20 cellular contexts compared by ENCODE assay signal in genomic region chrX:153580700-153581386, GRCh38. TPM values are rescaled to one million over a fixed set of nuclear protein-coding genes. Genes with fewer than 3 reads are reported as not detected.
DNase-seq lines count a peak whose midpoint lies in the region; ATAC-seq, FAIRE-seq and TF ChIP-seq lines count a peak whose summit lies in the region.
"Had no signal": no experiment of that assay in that cellular context is flagged by ENCODE, and none has a peak within 500 bp of the region (broad histone marks: within the 10 kb centered on the region; RNA-seq: fewer than 3 reads in every experiment).

No MANE protein-coding gene starts in this region.

- DNase-seq in activated naive CD4-positive, alpha-beta T cell treated with anti-CD3 and anti-CD28 coated beads for 36 hours: peak; percentile 8
- DNase-seq in activated naive CD4-positive, alpha-beta T cell treated with anti-CD3 and anti-CD28 coated beads, Interleukin-2, amount 50 U/mL, for 72 hours (ENCODE audit: low spot score in 2 of 2): no peak
- peak; percentile 71 for DNase-seq in HuH-7 (ENCODE audit: low spot score)
- no peak for DNase-seq in astrocyte (ENCODE audit: low read depth)
- DNase-seq in neural progenitor cell (ENCODE audit: low spot score): peak; percentile 33
- DNase-seq in activated CD4-positive, alpha-beta memory T cell treated with anti-CD3 and anti-CD28 coated beads, Interleukin-2, amount 10 ng/mL, durations not matched to agents 7 days and 5 days: no peak
- no peak for DNase-seq in osteocyte (ENCODE audit: extremely low spot score, unreplicated experiment)
- DNase-seq: activated CD4-positive, CD25-positive, alpha-beta regulatory T cell treated with anti-CD3 and anti-CD28 coated beads, Interleukin-2, amount 50 U/mL, for 72 hours; AML-193; effector memory CD8-positive, alpha-beta T cell; left cardiac atrium; naive B cell; NCI-H187; stimulated activated CD4-positive, alpha-beta T cell treated with anti-CD3 and anti-CD28 coated beads, Interleukin-2, amount 100 ng/mL, for 48 hours; stimulated activated naive B cell treated with anti-CD40 and anti-IgM and Interleukin-4, amounts not matched to agents 10 μg/mL and 1 μg/mL and 100 μg/mL, for 72 hours had no signal

- H3K4me1 Mint-ChIP-seq in activated naive CD4-positive, alpha-beta T cell treated with anti-CD3 and anti-CD28 coated beads for 36 hours (ENCODE audit: low read depth): peaks cover 21% of the 10 kb centered on the region
- H3K4me1 Mint-ChIP-seq in astrocyte (ENCODE audit: low read depth, unreplicated experiment) (no peaks in the 10 kb centered on the region), neural progenitor cell (peaks cover 25% of the 10 kb centered on the region), osteocyte (ENCODE audit: unreplicated experiment) (peaks cover 9% of the 10 kb centered on the region)
- peaks cover 17% of the 10 kb centered on the region for H3K4me1 Mint-ChIP-seq in activated CD4-positive, alpha-beta memory T cell treated with anti-CD3 and anti-CD28 coated beads, Interleukin-2, amount 10 ng/mL, durations not matched to agents 7 days and 5 days

- no peaks in the 10 kb centered on the region for H3K36me3 ChIP-seq in astrocyte (ENCODE audit: insufficient read depth, low read length)
- no peaks in the 10 kb centered on the region for H3K36me3 ChIP-seq in neural progenitor cell
- no peaks in the 10 kb centered on the region for H3K36me3 ChIP-seq in gastroesophageal sphincter
- H3K36me3 ChIP-seq: ascending aorta, HAP-1 had no signal

- POLR2A ChIA-PET in activated CD4-positive, alpha-beta memory T cell treated with anti-CD3 and anti-CD28 coated beads, Interleukin-2, amount 10 ng/mL, durations not matched to agents 7 days and 5 days (lab: Charles Lee): interaction anchor here (0.6 kb wide), 1 partner anchor 88 kb away, joined by 3 read pairs; no protein-coding TSS in a partner anchor

- H3K4me3 Mint-ChIP-seq in activated naive CD4-positive, alpha-beta T cell treated with anti-CD3 and anti-CD28 coated beads for 36 hours: no peak overlapping the region
- H3K4me3 Mint-ChIP-seq in astrocyte (ENCODE audit: unreplicated experiment) (no peak overlapping the region), neural progenitor cell (no peak overlapping the region), osteocyte (ENCODE audit: unreplicated experiment) (no peak overlapping the region)
- no peak overlapping the region for H3K4me3 Mint-ChIP-seq in activated CD4-positive, alpha-beta memory T cell treated with anti-CD3 and anti-CD28 coated beads, Interleukin-2, amount 10 ng/mL, durations not matched to agents 7 days and 5 days
- H3K4me3 Mint-ChIP-seq: activated T-helper 1 cell treated with anti-CD3 and anti-CD28 coated beads, Interleukin-12 subunit alpha, Interleukin-12 subunit beta, Interleukin-2, Interleukin-4 antibody, amounts not matched to agents 30 ng/mL and 10 ng/mL and 1 ng/mL, durations not matched to agents 14 hours and 24 hours and 36 hours; effector memory CD8-positive, alpha-beta T cell; naive B cell; stimulated activated naive B cell treated with anti-CD40 and anti-IgM and Interleukin-4, amounts not matched to agents 10 μg/mL and 1 μg/mL and 100 μg/mL, for 72 hours had no signal

- no peaks in the 10 kb centered on the region for H3K27me3 Mint-ChIP-seq in activated naive CD4-positive, alpha-beta T cell treated with anti-CD3 and anti-CD28 coated beads for 36 hours (ENCODE audit: low read depth)
- peaks cover 14% of the 10 kb centered on the region for H3K27me3 Mint-ChIP-seq in astrocyte (ENCODE audit: low read depth, unreplicated experiment)
- peaks cover 2% of the 10 kb centered on the region for H3K27me3 Mint-ChIP-seq in neural progenitor cell (ENCODE audit: insufficient read depth, low read depth)
- H3K27me3 Mint-ChIP-seq in activated CD4-positive, alpha-beta memory T cell treated with anti-CD3 and anti-CD28 coated beads, Interleukin-2, amount 10 ng/mL, durations not matched to agents 7 days and 5 days: no peaks in the 10 kb centered on the region
- H3K27me3 Mint-ChIP-seq in osteocyte (ENCODE audit: unreplicated experiment): no peaks in the 10 kb centered on the region
- H3K27me3 Mint-ChIP-seq: effector memory CD8-positive, alpha-beta T cell; stimulated activated naive B cell treated with anti-CD40 and anti-IgM and Interleukin-4, amounts not matched to agents 10 μg/mL and 1 μg/mL and 100 μg/mL, for 72 hours had no signal

- H3K79me2 ChIP-seq in astrocyte (ENCODE audit: insufficient read depth, low read length) (no peaks in the 10 kb centered on the region), neural progenitor cell (ENCODE audit: low read depth) (no peaks in the 10 kb centered on the region)

- no peaks in the 10 kb centered on the region for H3K27me3 ChIP-seq in astrocyte (ENCODE audit: insufficient read depth, low read length)
- H3K27me3 ChIP-seq in neural progenitor cell: no peaks in the 10 kb centered on the region
- H3K27me3 ChIP-seq in gastroesophageal sphincter: no peaks in the 10 kb centered on the region
- H3K27me3 ChIP-seq: ascending aorta had no signal

- H2AFZ ChIP-seq in astrocyte (ENCODE audit: low read depth, low read length): no peak overlapping the region
- H2AFZ ChIP-seq in neural progenitor cell (replicated peaks): no peak overlapping the region

- CTCF ChIA-PET in activated naive CD4-positive, alpha-beta T cell treated with anti-CD3 and anti-CD28 coated beads for 36 hours (lab: Charles Lee): interaction anchor here (2.0 kb wide), 1 partner anchor 41 kb away, joined by 5 read pairs; no protein-coding TSS in a partner anchor
- CTCF ChIA-PET in activated CD4-positive, alpha-beta memory T cell treated with anti-CD3 and anti-CD28 coated beads, Interleukin-2, amount 10 ng/mL, durations not matched to agents 7 days and 5 days (lab: Charles Lee): no interaction called here

- intact Hi-C loops in activated naive CD4-positive, alpha-beta T cell treated with anti-CD3 and anti-CD28 coated beads for 36 hours (cut with micrococcal nuclease): no loop called here

- no peaks in the 10 kb centered on the region for H3K4me1 ChIP-seq in astrocyte (ENCODE audit: insufficient read depth, low read length)
- peaks cover 6% of the 10 kb centered on the region for H3K4me1 ChIP-seq in neural progenitor cell
- H3K4me1 ChIP-seq in gastroesophageal sphincter: no peaks in the 10 kb centered on the region
- H3K4me1 ChIP-seq: ascending aorta, HAP-1 had no signal

- no peak overlapping the region for H3K27ac ChIP-seq in astrocyte (ENCODE audit: low read depth, low read length)
- no peak overlapping the region for H3K27ac ChIP-seq in neural progenitor cell
- no peak overlapping the region for H3K27ac ChIP-seq in gastroesophageal sphincter
- H3K27ac ChIP-seq: ascending aorta had no signal

- peak; percentile 80 for FAIRE-seq in astrocyte (lab: Jason Lieb, UNC)
- FAIRE-seq: urothelium cell line had no signal

- H3K4me2 ChIP-seq in astrocyte (ENCODE audit: low read length) (no peak overlapping the region), neural progenitor cell (no peak overlapping the region)

- WGBS in gastroesophageal sphincter (ENCODE audit: low coverage in 1 of 2), 2 donors: 81 to 87% methylated on average over 3 to 6 of the region's 14 CpGs

- H3K9me3 ChIP-seq in astrocyte (ENCODE audit: insufficient read depth, low read depth, low read length) (no peaks in the 10 kb centered on the region), neural progenitor cell (ENCODE audit: low read depth) (no peaks in the 10 kb centered on the region), gastroesophageal sphincter (no peaks in the 10 kb centered on the region)
- H3K9me3 ChIP-seq: ascending aorta, HAP-1 had no signal

- H3K27ac Mint-ChIP-seq in activated naive CD4-positive, alpha-beta T cell treated with anti-CD3 and anti-CD28 coated beads for 36 hours: no peak overlapping the region
- no peak overlapping the region for H3K27ac Mint-ChIP-seq in activated naive CD4-positive, alpha-beta T cell treated with anti-CD3 and anti-CD28 coated beads, Interleukin-2, amount 50 U/mL, for 72 hours
- H3K27ac Mint-ChIP-seq in astrocyte (ENCODE audit: unreplicated experiment) (no peak overlapping the region), neural progenitor cell (no peak overlapping the region), osteocyte (ENCODE audit: unreplicated experiment) (no peak overlapping the region)
- no peak overlapping the region for H3K27ac Mint-ChIP-seq in activated CD4-positive, alpha-beta memory T cell treated with anti-CD3 and anti-CD28 coated beads, Interleukin-2, amount 10 ng/mL, durations not matched to agents 7 days and 5 days
- H3K27ac Mint-ChIP-seq: activated T-helper 1 cell treated with anti-CD3 and anti-CD28 coated beads, Interleukin-12 subunit alpha, Interleukin-12 subunit beta, Interleukin-2, Interleukin-4 antibody, amounts not matched to agents 30 ng/mL and 10 ng/mL and 1 ng/mL, durations not matched to agents 14 hours and 24 hours and 36 hours; stimulated activated naive B cell treated with anti-CD40 and anti-IgM and Interleukin-4, amounts not matched to agents 10 μg/mL and 1 μg/mL and 100 μg/mL, for 72 hours had no signal

- ATAC-seq in activated naive CD4-positive, alpha-beta T cell treated with anti-CD3 and anti-CD28 coated beads, Interleukin-2, amount 50 U/mL, for 72 hours: no peak
- no peak for ATAC-seq in gastroesophageal sphincter
- ATAC-seq: effector memory CD8-positive, alpha-beta T cell; left cardiac atrium; stimulated activated naive B cell treated with anti-CD40 and anti-IgM and Interleukin-4, amounts not matched to agents 10 μg/mL and 1 μg/mL and 100 μg/mL, for 72 hours had no signal

- peaks cover 11% of the 10 kb centered on the region for H3F3A ChIP-seq in neural progenitor cell (ENCODE audit: low read depth)

- no peak for TF ChIP-seq CTCF in astrocyte (IDR thresholded peaks at IDR 0.05; ENCODE audit: insufficient read depth, low read depth, low read length)
- TF ChIP-seq CTCF in neural progenitor cell (IDR thresholded peaks at IDR 0.05): peak; percentile 46
- TF ChIP-seq CTCF in osteocyte (IDR thresholded peaks at IDR 0.05): no peak
- TF ChIP-seq CTCF in gastroesophageal sphincter (IDR thresholded peaks at IDR 0.05): no peak

- no peak for TF ChIP-seq POLR2A in gastroesophageal sphincter (IDR thresholded peaks at IDR 0.05)

- H3K4me3 ChIP-seq in astrocyte (ENCODE audit: insufficient read depth, low read depth, low read length) (no peak overlapping the region), neural progenitor cell (no peak overlapping the region), gastroesophageal sphincter (no peak overlapping the region)
- H3K4me3 ChIP-seq: ascending aorta, HAP-1 had no signal

- no peaks in the 10 kb centered on the region for H3K36me3 Mint-ChIP-seq in activated naive CD4-positive, alpha-beta T cell treated with anti-CD3 and anti-CD28 coated beads for 36 hours (ENCODE audit: low read depth)
- no peaks in the 10 kb centered on the region for H3K36me3 Mint-ChIP-seq in activated naive CD4-positive, alpha-beta T cell treated with anti-CD3 and anti-CD28 coated beads, Interleukin-2, amount 50 U/mL, for 72 hours
- H3K36me3 Mint-ChIP-seq in astrocyte (ENCODE audit: low read depth, unreplicated experiment): no peaks in the 10 kb centered on the region
- H3K36me3 Mint-ChIP-seq in neural progenitor cell: no peaks in the 10 kb centered on the region
- H3K36me3 Mint-ChIP-seq in activated CD4-positive, alpha-beta memory T cell treated with anti-CD3 and anti-CD28 coated beads, Interleukin-2, amount 10 ng/mL, durations not matched to agents 7 days and 5 days (ENCODE audit: low read depth): peaks cover 3% of the 10 kb centered on the region
- H3K36me3 Mint-ChIP-seq in osteocyte (ENCODE audit: unreplicated experiment): no peaks in the 10 kb centered on the region
- H3K36me3 Mint-ChIP-seq: naive B cell had no signal

- H4K20me1 ChIP-seq in astrocyte (ENCODE audit: insufficient read depth, low read length) (no peaks in the 10 kb centered on the region), neural progenitor cell (ENCODE audit: low read depth) (no peaks in the 10 kb centered on the region)

- H3K9ac ChIP-seq in astrocyte (ENCODE audit: low read length) (no peak overlapping the region), neural progenitor cell (no peak overlapping the region)

- H3K9me3 Mint-ChIP-seq in activated naive CD4-positive, alpha-beta T cell treated with anti-CD3 and anti-CD28 coated beads for 36 hours: no peaks in the 10 kb centered on the region
- no peaks in the 10 kb centered on the region for H3K9me3 Mint-ChIP-seq in activated naive CD4-positive, alpha-beta T cell treated with anti-CD3 and anti-CD28 coated beads, Interleukin-2, amount 50 U/mL, for 72 hours
- H3K9me3 Mint-ChIP-seq in astrocyte (ENCODE audit: unreplicated experiment) (no peaks in the 10 kb centered on the region), neural progenitor cell (peaks cover 31% of the 10 kb centered on the region), osteocyte (ENCODE audit: unreplicated experiment) (peaks cover 6% of the 10 kb centered on the region)
- no peaks in the 10 kb centered on the region for H3K9me3 Mint-ChIP-seq in activated CD4-positive, alpha-beta memory T cell treated with anti-CD3 and anti-CD28 coated beads, Interleukin-2, amount 10 ng/mL, durations not matched to agents 7 days and 5 days
- H3K9me3 Mint-ChIP-seq: activated T-helper 1 cell treated with anti-CD3 and anti-CD28 coated beads, Interleukin-12 subunit alpha, Interleukin-12 subunit beta, Interleukin-2, Interleukin-4 antibody, amounts not matched to agents 30 ng/mL and 10 ng/mL and 1 ng/mL, durations not matched to agents 14 hours and 24 hours and 36 hours; effector memory CD8-positive, alpha-beta T cell; stimulated activated naive B cell treated with anti-CD40 and anti-IgM and Interleukin-4, amounts not matched to agents 10 μg/mL and 1 μg/mL and 100 μg/mL, for 72 hours had no signal

- no peak for TF ChIP-seq EP300 in gastroesophageal sphincter (IDR thresholded peaks at IDR 0.05)

RNA-seq across cellular contexts. Expression of gene CCNQ, which starts 18.1 kb away (rescaled TPM):
- 10 to 100 TPM; 13.4 to 15.1 TPM for total RNA-seq in activated naive CD4-positive, alpha-beta T cell treated with anti-CD3 and anti-CD28 coated beads for 36 hours
- 10 to 100 TPM; 13.0 to 14.0 TPM for total RNA-seq in activated naive CD4-positive, alpha-beta T cell treated with anti-CD3 and anti-CD28 coated beads, Interleukin-2, amount 50 U/mL, for 72 hours
- total RNA-seq in astrocyte: 19.8 and 21.7 TPM in 2 replicates
- total RNA-seq in neural progenitor cell (ENCODE audit: low replicate concordance): 15.2 and 22.2 TPM in 2 replicates
- total RNA-seq in activated CD4-positive, alpha-beta memory T cell treated with anti-CD3 and anti-CD28 coated beads, Interleukin-2, amount 10 ng/mL, durations not matched to agents 7 days and 5 days: 10 to 100 TPM; 21.1 to 21.8 TPM
- total RNA-seq in osteocyte: 16.0 and 18.8 TPM in 2 replicates
- total RNA-seq in gastroesophageal sphincter: 10 to 100 TPM; 30.7 to 57.7 (median 51.4) TPM

Comparison
In these comparisons a context has a peak if more than half of its experiments do, and no peak if none do; other contexts are left out.
1. DNase-seq: peak in activated naive CD4-positive, alpha-beta T cell treated with anti-CD3 and anti-CD28 coated beads for 36 hours (single experiment), HuH-7 (single experiment) and neural progenitor cell (single experiment); none in activated naive CD4-positive, alpha-beta T cell treated with anti-CD3 and anti-CD28 coated beads, Interleukin-2, amount 50 U/mL, for 72 hours (0 of 2), astrocyte (single experiment), activated CD4-positive, alpha-beta memory T cell treated with anti-CD3 and anti-CD28 coated beads, Interleukin-2, amount 10 ng/mL, durations not matched to agents 7 days and 5 days (single experiment) and osteocyte (single experiment).